ENCODE assay signal across 8 cellular contexts in genomic region chr9:81689343-81690175, GRCh38. TPM values are rescaled to one million over a fixed set of nuclear protein-coding genes. Genes with fewer than 3 reads are reported as not detected.
A peak's percentile ranks its signal among the peaks of the same experiment; 100 is the strongest.
DNase-seq lines count a peak whose midpoint lies in the region; ATAC-seq, FAIRE-seq and TF ChIP-seq lines count a peak whose summit lies in the region.

Gene TLE1, minus strand, starts transcription at chr9:81689547. Its CDS starts 1,307 bp downstream, at chr9:81688240.

- BruUV-seq in HepG2 (replicated peaks; lab: Mats Ljungman, UMichigan), result no TSS peak

- peak within 1 kb of the TSS; percentile 72 for H3K4me3 Mint-ChIP-seq in activated CD8-positive, alpha-beta T cell treated with anti-CD3 and anti-CD28 coated beads for 36 hours

- H3K4me2 ChIP-seq in HepG2 (ENCODE audit: low read depth, low read length), result peak within 1 kb of the TSS; percentile 96

- CTCF ChIA-PET in AG04449 (lab: Yijun Ruan, JAX) (interaction anchor here (1.0 to 2.1 kb wide), 3 partner anchors 166 to 918 kb away, joined by 3 to 13 read pairs (median 4); no protein-coding TSS in a partner anchor), HepG2 (lab: Yijun Ruan, JAX; ENCODE audit: low intra/inter-chr PET ratio, low total read pairs) (no interaction called here)
- CTCF ChIA-PET in activated CD8-positive, alpha-beta T cell treated with anti-CD3 and anti-CD28 coated beads for 36 hours (lab: Charles Lee), result no interaction called here

- peak within 1 kb of the TSS; percentile 28 to 35 for H3K9ac ChIP-seq in duodenal mucosa (ENCODE audit: low read depth in 1 of 2, low read length in 2 of 2)
- H3K9ac ChIP-seq in HepG2 (ENCODE audit: insufficient read depth, low read depth, low read length), result peak within 1 kb of the TSS; percentile 89

- peak; percentile 81 for FAIRE-seq in HepG2 (lab: Jason Lieb, UNC)

- no peaks in the 10 kb centered on the region for H3K36me3 Mint-ChIP-seq in activated CD8-positive, alpha-beta T cell treated with anti-CD3 and anti-CD28 coated beads for 36 hours (ENCODE audit: low read depth)

- peak within 1 kb of the TSS; percentile 58 for H2AFZ ChIP-seq in HepG2 (ENCODE audit: low read length)

- H3K27ac ChIP-seq in duodenal mucosa (ENCODE audit: low read depth, low read length), result peak within 1 kb of the TSS; percentile 64
- peak within 1 kb of the TSS; percentile 91 for H3K27ac ChIP-seq in HepG2 (ENCODE audit: extremely low read length, insufficient read depth, low read length)

- H3K4me3 ChIP-seq in AG04449 (ENCODE audit: low read depth, low read length) (peak within 1 kb of the TSS; percentile 62), duodenal mucosa (ENCODE audit: low read depth in 1 of 2, low read length in 2 of 2) (peak within 1 kb of the TSS; percentile 77 to 81), HepG2 (replicated peaks in 1 of 3; ENCODE audit: insufficient read depth in 1 of 3, low read depth in 2 of 3, low read length in 3 of 3) (peak within 1 kb of the TSS; percentile 87 to 93 (median 92))

- H3K9me3 ChIP-seq in duodenal mucosa (ENCODE audit: control insufficient read depth in 1 of 2, low read length in 2 of 2) (no peaks in the 10 kb centered on the region), HepG2 (ENCODE audit: low read length) (no peaks in the 10 kb centered on the region)

- TF ChIP-seq EP300 in HepG2 (IDR thresholded peaks at IDR 0.05; ENCODE audit: low read depth in 2 of 2, low read length in 2 of 2), result peak in 1 of 2 experiments; percentile 44; a peak in 2 of 4 replicates
- no peak for TF ChIP-seq EP300 in HepG2 (CRISPR knock-in tag; IDR thresholded peaks at IDR 0.05; ENCODE audit: borderline replicate concordance)

- peak; percentile 42 to 82; a peak in 3 of 4 replicates for TF ChIP-seq POLR2A in HepG2 (IDR thresholded peaks at IDR 0.05; ENCODE audit: insufficient read depth in 1 of 2, low read depth in 2 of 2, low read length in 2 of 2)

- TF ChIP-seq CTCF in AG04449 (IDR thresholded peaks at IDR 0.05; ENCODE audit: insufficient read depth, low read length, missing control alignments) (no peak), HepG2 (CRISPR knock-in tag; IDR thresholded peaks at IDR 0.05) (no peak; the same call in 1 of the 2 replicates)
- no peak for TF ChIP-seq CTCF in activated CD8-positive, alpha-beta T cell treated with anti-CD3 and anti-CD28 coated beads for 36 hours (IDR thresholded peaks at IDR 0.05)

- peaks cover 10% of the 10 kb centered on the region for H3K4me1 Mint-ChIP-seq in activated CD8-positive, alpha-beta T cell treated with anti-CD3 and anti-CD28 coated beads for 36 hours (ENCODE audit: low read depth)

- H3K36me3 ChIP-seq in duodenal mucosa (ENCODE audit: control insufficient read depth in 1 of 2, insufficient read depth in 2 of 2, low read length in 2 of 2), result no peaks in the 10 kb centered on the region
- peaks cover 0 to 7% of the 10 kb centered on the region in 2 experiments; a peak in 1 of 5 replicates for H3K36me3 ChIP-seq in HepG2 (replicated peaks in 1 of 2; ENCODE audit: control insufficient read depth in 1 of 2, insufficient read depth in 2 of 2, low read length in 2 of 2)

- H3K27me3 Mint-ChIP-seq in activated CD8-positive, alpha-beta T cell treated with anti-CD3 and anti-CD28 coated beads for 36 hours, result peaks cover 16% of the 10 kb centered on the region

- DNase-seq in AG04449 (ENCODE audit: low read depth, low spot score), result peak; percentile 95
- DNase-seq in NCI-H460 (ENCODE audit: extremely low read depth, low read depth), result peak; percentile 99
- peak; percentile 84 for DNase-seq in activated CD8-positive, alpha-beta T cell treated with anti-CD3 and anti-CD28 coated beads for 36 hours
- peak; percentile 98 for DNase-seq in HepG2 (ENCODE audit: low spot score)
- DNase-seq in stimulated activated CD4-positive, alpha-beta T cell treated with anti-CD3 and anti-CD28 coated beads, Interleukin-2, amount 100 ng/mL, for 4 hours (ENCODE audit: low read depth), result peak; percentile 67

- H3K79me2 ChIP-seq in HepG2 (ENCODE audit: insufficient read depth, low read length), result peaks cover 42% of the 10 kb centered on the region

- POLR2A ChIA-PET in AG04449 (lab: Yijun Ruan, JAX), result interaction anchor here (1.0 kb wide), 1 partner anchor 459 kb away, joined by 3 read pairs; no protein-coding TSS in a partner anchor
- POLR2A ChIA-PET in activated CD8-positive, alpha-beta T cell treated with anti-CD3 and anti-CD28 coated beads for 36 hours (lab: Charles Lee), result no interaction called here
- POLR2A ChIA-PET in HepG2 (lab: Yijun Ruan, JAX), result interaction anchor here (0.7 to 2.1 kb wide), 7 partner anchors 18 to 897 kb away, joined by 3 to 13 read pairs (median 3); no protein-coding TSS in a partner anchor

- in situ Hi-C loops in HepG2 (cut with HindIII; ENCODE audit: extremely low pct_ligation_motif_present, low pct_unique_long_range_greater_than_20kb), result loop anchor here (10.0 kb wide), 1 partner anchor 165 kb away; no protein-coding TSS in a partner anchor

- peaks cover 2 to 4% of the 10 kb centered on the region in 2 donors for H3K27me3 ChIP-seq in duodenal mucosa (ENCODE audit: control insufficient read depth in 1 of 2, insufficient read depth in 2 of 2, low read length in 2 of 2)
- H3K27me3 ChIP-seq in HepG2 (ENCODE audit: control insufficient read depth in 1 of 2, insufficient read depth in 2 of 2, low read length in 2 of 2), result peaks cover 0 to 8% of the 10 kb centered on the region in 2 experiments; a peak in 2 of 5 replicates

- H3K27ac Mint-ChIP-seq in activated CD8-positive, alpha-beta T cell treated with anti-CD3 and anti-CD28 coated beads for 36 hours, result peak within 1 kb of the TSS; percentile 39

- ATAC-seq in GM19043 (IDR thresholded peaks at IDR 0.05; ENCODE audit: low read depth, unreplicated experiment) (peak; percentile 70), HG03378 (IDR thresholded peaks at IDR 0.05; ENCODE audit: unreplicated experiment) (peak; percentile 69), HepG2 (peak; percentile 76)
- peak; percentile 87 for ATAC-seq in activated CD8-positive, alpha-beta T cell treated with anti-CD3 and anti-CD28 coated beads for 36 hours

- under 1% methylated on average over 13 of the region's 95 CpGs for WGBS in HepG2 (ENCODE audit: low lambda C conversion rate)

- TF ChIP-seq RAD21 in HepG2 (CRISPR knock-in tag; IDR thresholded peaks at IDR 0.05), result peak; percentile 59

- H3K4me1 ChIP-seq in duodenal mucosa (ENCODE audit: control insufficient read depth in 1 of 2, insufficient read depth in 2 of 2, low read length in 2 of 2) (peaks cover 11 to 23% of the 10 kb centered on the region in 2 donors), HepG2 (ENCODE audit: insufficient read depth, low read length) (peaks cover 36% of the 10 kb centered on the region)

- peaks cover 21% of the 10 kb centered on the region for H4K20me1 ChIP-seq in HepG2 (ENCODE audit: insufficient read depth, low read length)

- no peaks in the 10 kb centered on the region for H3K9me3 Mint-ChIP-seq in activated CD8-positive, alpha-beta T cell treated with anti-CD3 and anti-CD28 coated beads for 36 hours

- intact Hi-C loops in activated CD8-positive, alpha-beta T cell treated with anti-CD3 and anti-CD28 coated beads for 36 hours (cut with micrococcal nuclease), result no loop called here
- intact Hi-C loops in HepG2 (cut with micrococcal nuclease; ENCODE audit: unreplicated experiment), result loop anchor here (1.0 to 5.0 kb wide), 3 partner anchors 153 to 451 kb away; no protein-coding TSS in a partner anchor

TF ChIP-seq in HepG2, 621 proteins besides CTCF, POLR2A, EP300 and RAD21 (continues in another document):
- no peak for TF ChIP-seq TRAFD1 (CRISPR knock-in tag; IDR thresholded peaks at IDR 0.05; ENCODE audit: borderline replicate concordance)

RNA-seq across cellular contexts. Expression of gene TLE1, which starts in this region (rescaled TPM):
- total RNA-seq in NCI-H460 (2014; rRNA removed; shearing (Covaris generic)), result 7.3 and 9.8 TPM in 2 replicates
- 3.4 and 5.1 TPM in 2 replicates for polyA plus RNA-seq in NCI-H460 (2014; cell fraction: nucleus; rRNA removed)
- total RNA-seq in activated CD8-positive, alpha-beta T cell treated with anti-CD3 and anti-CD28 coated beads for 36 hours, result under 1 TPM; 0.20 to 0.29 TPM
- total RNA-seq in HepG2 (2016; rRNA removed; fragmentation: Illumina TruSeq; extraction: Trizol), result 30.7 and 35.9 TPM in 2 replicates
- total RNA-seq in HepG2 (2016; cell fraction: cytosol; rRNA removed; fragmentation: Illumina TruSeq; extraction: Trizol; ENCODE audit: low read depth), result 10.5 and 15.5 TPM in 2 replicates
- 28.4 and 35.8 TPM in 2 replicates for total RNA-seq in HepG2 (2016; cell fraction: insoluble cytoplasmic fraction; rRNA removed; fragmentation: Illumina TruSeq; extraction: Trizol)
- 21.3 and 25.1 TPM in 2 replicates for total RNA-seq in HepG2 (2016; cell fraction: membrane; rRNA removed; fragmentation: Illumina TruSeq; extraction: Trizol)
- 32.7 and 35.7 TPM in 2 replicates for total RNA-seq in HepG2 (2016; cell fraction: nucleus; rRNA removed; fragmentation: Illumina TruSeq; extraction: Trizol)
- 109 and 121 TPM in 2 replicates for polyA plus RNA-seq in HepG2 (2011; rRNA removed)
- polyA plus RNA-seq in HepG2 (2011; cell fraction: cytosol; rRNA removed), result 81.0 and 82.2 TPM in 2 replicates
- polyA plus RNA-seq in HepG2 (2011; cell fraction: nucleus; rRNA removed), result 88.7 and 102 TPM in 2 replicates
- 76.2 and 83.2 TPM in 2 replicates for polyA plus RNA-seq in HepG2 (2012)
- polyA plus RNA-seq in HepG2 (2016; cell fraction: cytosol; fragmentation: Illumina TruSeq; extraction: Trizol; ENCODE audit: low read depth), result 5.7 and 6.0 TPM in 2 replicates
- 37.9 and 46.7 TPM in 2 replicates for polyA plus RNA-seq in HepG2 (2016; cell fraction: insoluble cytoplasmic fraction; fragmentation: Illumina TruSeq; extraction: Trizol; ENCODE audit: low read depth)
- 16.5 and 18.0 TPM in 2 replicates for polyA plus RNA-seq in HepG2 (2016; cell fraction: membrane; fragmentation: Illumina TruSeq; extraction: Trizol; ENCODE audit: low read depth)
- 51.4 and 59.9 TPM in 2 replicates for polyA plus RNA-seq in HepG2 (2016; cell fraction: nucleus; fragmentation: Illumina TruSeq; extraction: Trizol; ENCODE audit: insufficient read depth, low read depth)
- polyA minus RNA-seq in HepG2 (2011; rRNA and poly(A)+ RNA removed; ENCODE audit: low replicate concordance), result 0.94 and 127 TPM in 2 replicates
- 63.4 and 65.8 TPM in 2 replicates for polyA minus RNA-seq in HepG2 (2011; cell fraction: cytosol; rRNA and poly(A)+ RNA removed)
- polyA minus RNA-seq in HepG2 (2011; cell fraction: nucleus; rRNA and poly(A)+ RNA removed), result 111 and 120 TPM in 2 replicates

Comparison
In these comparisons a context has a peak if more than half of its experiments do, and no peak if none do; other contexts are left out.
1. Peak in every context shown above with its lines: DNase-seq, ATAC-seq, H3K4me3 ChIP-seq and H3K27ac ChIP-seq.
2. Peak in DNase-seq and ATAC-seq in activated CD8-positive, alpha-beta T cell treated with anti-CD3 and anti-CD28 coated beads for 36 hours; RNA of the gene not detected or under 1 TPM.